ENCODE assay signal across 16 cellular contexts in the genomic region with DNA sequence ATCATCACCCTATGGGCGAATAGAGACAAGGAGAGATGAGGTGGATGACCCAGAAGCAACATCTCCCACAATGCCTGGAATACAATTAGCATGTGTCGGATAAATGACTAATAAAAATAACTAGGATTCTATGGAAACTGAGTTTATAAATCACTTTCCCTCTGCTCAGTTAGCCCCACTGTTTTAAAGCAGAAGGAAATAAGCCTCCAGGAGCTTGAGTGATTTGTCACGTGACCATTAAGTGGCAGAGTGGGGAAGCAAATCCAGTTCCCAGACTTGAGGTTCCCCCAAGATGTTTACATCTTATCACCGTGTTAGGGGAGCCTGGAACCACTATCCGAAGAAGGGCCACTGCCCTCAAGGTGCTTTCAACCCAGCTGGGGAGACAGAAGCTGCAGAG.
DNase-seq lines count a peak whose midpoint lies in the region; ATAC-seq and FAIRE-seq lines count a peak whose summit lies in the region.
"Had no signal": no experiment of that assay in that cellular context is flagged by ENCODE, and none has a peak within 500 bp of the region (broad histone marks: within the 10 kb centered on the region; RNA-seq: fewer than 3 reads in every experiment).

No MANE protein-coding gene starts in this region.

- peaks cover 78% of the 10 kb centered on the region for H3K4me1 Mint-ChIP-seq in stimulated activated naive CD8-positive, alpha-beta T cell treated with anti-CD3 and anti-CD28 coated beads, Interleukin-15, Interleukin-2, amounts not matched to agents 100 ng/mL and 50 ng/mL, for 24 hours (ENCODE audit: low read depth)
- peaks cover 34% of the 10 kb centered on the region for H3K4me1 Mint-ChIP-seq in activated T-helper 17 cell treated with anti-CD3 and anti-CD28 coated beads, Interleukin-2, amount 50 U/mL, for 72 hours
- peaks cover 26% of the 10 kb centered on the region for H3K4me1 Mint-ChIP-seq in memory B cell

- no peak for DNase-seq in stimulated activated naive CD8-positive, alpha-beta T cell treated with anti-CD3 and anti-CD28 coated beads, Interleukin-15, Interleukin-2, amounts not matched to agents 100 U/mL and 50 U/mL, for 24 hours
- DNase-seq in memory B cell (ENCODE audit: low spot score in 2 of 2) (no peak), GM19239 (ENCODE audit: insufficient read length, low spot score) (no peak), cortex of kidney (lab: John Stamatoyannopoulos, UW) (no peak), DMS153 treated with DMSO at 0.1 percent for 48 hours (lab: John Stamatoyannopoulos, UW; ENCODE audit: unreplicated experiment) (no peak)
- DNase-seq: activated CD4-positive, alpha-beta T cell treated with anti-CD3 and anti-CD28 coated beads for 4 hours; activated gamma-delta T cell; AML-193; brain microvascular endothelial cell; DMS153; esophagus squamous epithelium; KG1; T-helper 17 cell had no signal

- peak overlapping the region; percentile 97 for H3K27ac Mint-ChIP-seq in stimulated activated naive CD8-positive, alpha-beta T cell treated with anti-CD3 and anti-CD28 coated beads, Interleukin-15, Interleukin-2, amounts not matched to agents 100 ng/mL and 50 ng/mL, for 24 hours
- peak overlapping the region; percentile 74 for H3K27ac Mint-ChIP-seq in activated T-helper 17 cell treated with anti-CD3 and anti-CD28 coated beads, Interleukin-2, amount 50 U/mL, for 72 hours
- peak overlapping the region; percentile 76 for H3K27ac Mint-ChIP-seq in memory B cell

- peaks cover 4% of the 10 kb centered on the region for H3K36me3 Mint-ChIP-seq in stimulated activated naive CD8-positive, alpha-beta T cell treated with anti-CD3 and anti-CD28 coated beads, Interleukin-15, Interleukin-2, amounts not matched to agents 100 ng/mL and 50 ng/mL, for 24 hours (ENCODE audit: low read depth)
- H3K36me3 Mint-ChIP-seq in activated T-helper 17 cell treated with anti-CD3 and anti-CD28 coated beads, Interleukin-2, amount 50 U/mL, for 72 hours (ENCODE audit: low read depth) = no peaks in the 10 kb centered on the region
- no peaks in the 10 kb centered on the region for H3K36me3 Mint-ChIP-seq in memory B cell

- no peaks in the 10 kb centered on the region for H3K27me3 Mint-ChIP-seq in stimulated activated naive CD8-positive, alpha-beta T cell treated with anti-CD3 and anti-CD28 coated beads, Interleukin-15, Interleukin-2, amounts not matched to agents 100 ng/mL and 50 ng/mL, for 24 hours
- H3K27me3 Mint-ChIP-seq in activated T-helper 17 cell treated with anti-CD3 and anti-CD28 coated beads, Interleukin-2, amount 50 U/mL, for 72 hours = no peaks in the 10 kb centered on the region
- no peaks in the 10 kb centered on the region for H3K27me3 Mint-ChIP-seq in memory B cell
- H3K27me3 Mint-ChIP-seq: T-helper 17 cell had no signal

- no peak for ATAC-seq in stimulated activated naive CD8-positive, alpha-beta T cell treated with anti-CD3 and anti-CD28 coated beads, Interleukin-15, Interleukin-2, amounts not matched to agents 100 U/mL and 50 U/mL, for 24 hours
- no peak for ATAC-seq in activated T-helper 17 cell treated with anti-CD3 and anti-CD28 coated beads, Interleukin-2, amount 50 U/mL, for 72 hours (replicated peaks)
- ATAC-seq in memory B cell (ENCODE audit: low read depth) = no peak
- ATAC-seq in HG02870 (IDR thresholded peaks at IDR 0.05; ENCODE audit: unreplicated experiment) = no peak
- ATAC-seq: T-helper 17 cell had no signal

- H3K9me3 Mint-ChIP-seq in stimulated activated naive CD8-positive, alpha-beta T cell treated with anti-CD3 and anti-CD28 coated beads, Interleukin-15, Interleukin-2, amounts not matched to agents 100 ng/mL and 50 ng/mL, for 24 hours = peaks cover 4% of the 10 kb centered on the region
- no peaks in the 10 kb centered on the region for H3K9me3 Mint-ChIP-seq in activated T-helper 17 cell treated with anti-CD3 and anti-CD28 coated beads, Interleukin-2, amount 50 U/mL, for 72 hours
- no peaks in the 10 kb centered on the region for H3K9me3 Mint-ChIP-seq in memory B cell

- FAIRE-seq in GM19239 (lab: Jason Lieb, UNC) = no peak

- H3K4me3 Mint-ChIP-seq in stimulated activated naive CD8-positive, alpha-beta T cell treated with anti-CD3 and anti-CD28 coated beads, Interleukin-15, Interleukin-2, amounts not matched to agents 100 ng/mL and 50 ng/mL, for 24 hours = peak overlapping the region; percentile 40
- peak overlapping the region; percentile 59 for H3K4me3 Mint-ChIP-seq in activated T-helper 17 cell treated with anti-CD3 and anti-CD28 coated beads, Interleukin-2, amount 50 U/mL, for 72 hours
- no peak overlapping the region for H3K4me3 Mint-ChIP-seq in memory B cell
- H3K4me3 Mint-ChIP-seq: T-helper 17 cell had no signal
